ENCODE assay signal across 8 cellular contexts in genomic region chr1:28232558-28233263, GRCh38. TPM values are rescaled to one million over a fixed set of nuclear protein-coding genes. Genes with fewer than 3 reads are reported as not detected.
DNase-seq lines count a peak whose midpoint lies in the region; ATAC-seq and TF ChIP-seq lines count a peak whose summit lies in the region.

Gene DNAJC8 (minus strand): TSS chr1:28233029. CDS start chr1:28232998, 31 bp downstream.

- H2AFZ ChIP-seq in fibroblast of lung (ENCODE audit: low read length): peak within 1 kb of the TSS; percentile 93

- ATAC-seq in GM21723 (IDR thresholded peaks at IDR 0.05; ENCODE audit: unreplicated experiment) (peak; percentile 56), RWPE2 (ENCODE audit: low read depth) (peak; percentile 61)
- ATAC-seq in activated T-helper 17 cell treated with anti-CD3 and anti-CD28 coated beads, Interleukin-2, amount 50 U/mL, for 72 hours (replicated peaks): peak; percentile 65
- peak; percentile 75 for ATAC-seq in naive thymus-derived CD4-positive, alpha-beta T cell
- ATAC-seq in stimulated activated memory B cell treated with anti-CD40 and anti-IgM and Interleukin-4, amounts not matched to agents 10 μg/mL and 1 μg/mL and 100 μg/mL, for 72 hours: peak; percentile 81

- TF ChIP-seq CTCF in LNCaP clone FGC (IDR thresholded peaks at IDR 0.05; ENCODE audit: control insufficient read depth, extremely low read depth, insufficient read depth): no peak
- TF ChIP-seq CTCF in RWPE2 (IDR thresholded peaks at IDR 0.05; ENCODE audit: poor library complexity, severe bottlenecking): no peak
- TF ChIP-seq CTCF in fibroblast of lung (conservative IDR thresholded peaks at IDR 0.05 in 1 of 2, IDR thresholded peaks at IDR 0.05 in 1 of 2; ENCODE audit: low read depth in 1 of 2, low read length in 2 of 2): no peak

- H3K27me3 Mint-ChIP-seq in activated T-helper 17 cell treated with anti-CD3 and anti-CD28 coated beads, Interleukin-2, amount 50 U/mL, for 72 hours: no peaks in the 10 kb centered on the region
- no peaks in the 10 kb centered on the region for H3K27me3 Mint-ChIP-seq in naive thymus-derived CD4-positive, alpha-beta T cell
- no peaks in the 10 kb centered on the region for H3K27me3 Mint-ChIP-seq in stimulated activated memory B cell treated with anti-CD40 and anti-IgM and Interleukin-4, amounts not matched to agents 10 μg/mL and 1 μg/mL and 100 μg/mL, for 72 hours

- H3K9me3 ChIP-seq in RWPE2 (ENCODE audit: severe bottlenecking) (no peaks in the 10 kb centered on the region), fibroblast of lung (ENCODE audit: control insufficient read depth, insufficient read depth, low read depth, low read length) (no peaks in the 10 kb centered on the region)
- H3K9me3 ChIP-seq in naive thymus-derived CD4-positive, alpha-beta T cell (ENCODE audit: control insufficient read depth in 2 of 3, low read length in 3 of 3): no peaks in the 10 kb centered on the region

- H3K4me3 Mint-ChIP-seq in activated T-helper 17 cell treated with anti-CD3 and anti-CD28 coated beads, Interleukin-2, amount 50 U/mL, for 72 hours: peak within 1 kb of the TSS; percentile 99
- H3K4me3 Mint-ChIP-seq in naive thymus-derived CD4-positive, alpha-beta T cell: peak within 1 kb of the TSS; percentile 96 to 100 (median 99)
- H3K4me3 Mint-ChIP-seq in stimulated activated memory B cell treated with anti-CD40 and anti-IgM and Interleukin-4, amounts not matched to agents 10 μg/mL and 1 μg/mL and 100 μg/mL, for 72 hours: peak within 1 kb of the TSS; percentile 96

- H3K27me3 ChIP-seq in RWPE2 (ENCODE audit: insufficient read depth, poor library complexity, severe bottlenecking): no peaks in the 10 kb centered on the region
- H3K27me3 ChIP-seq in fibroblast of lung (ENCODE audit: control insufficient read depth, insufficient read depth, low read length): no peaks in the 10 kb centered on the region
- H3K27me3 ChIP-seq in naive thymus-derived CD4-positive, alpha-beta T cell (ENCODE audit: control insufficient read depth in 2 of 2, insufficient read depth in 2 of 2, low read length in 2 of 2): no peaks in the 10 kb centered on the region

- no peaks in the 10 kb centered on the region for H4K20me1 ChIP-seq in fibroblast of lung (ENCODE audit: control insufficient read depth, extremely low read depth, insufficient read depth, low read length)

- H3K79me2 ChIP-seq in fibroblast of lung (ENCODE audit: control insufficient read depth, insufficient read depth, low read length): peaks cover 47% of the 10 kb centered on the region

- CTCF ChIA-PET in naive thymus-derived CD4-positive, alpha-beta T cell (lab: Charles Lee): interaction anchor here (1.2 kb wide), 1 partner anchor 16 kb away, joined by 6 read pairs; no protein-coding TSS in a partner anchor

- peaks cover 43% of the 10 kb centered on the region for H3K36me3 Mint-ChIP-seq in activated T-helper 17 cell treated with anti-CD3 and anti-CD28 coated beads, Interleukin-2, amount 50 U/mL, for 72 hours (ENCODE audit: low read depth)
- H3K36me3 Mint-ChIP-seq in naive thymus-derived CD4-positive, alpha-beta T cell: peaks cover 4 to 13% (median 10%) of the 10 kb centered on the region in 5 donors
- H3K36me3 Mint-ChIP-seq in stimulated activated memory B cell treated with anti-CD40 and anti-IgM and Interleukin-4, amounts not matched to agents 10 μg/mL and 1 μg/mL and 100 μg/mL, for 72 hours: peaks cover 11% of the 10 kb centered on the region

- H3K4me3 ChIP-seq in LNCaP clone FGC (ENCODE audit: low read depth, low read length): peak within 1 kb of the TSS; percentile 82
- peak within 1 kb of the TSS; percentile 80 for H3K4me3 ChIP-seq in RWPE2 (ENCODE audit: severe bottlenecking)
- peak within 1 kb of the TSS; percentile 77 to 92 (median 83) for H3K4me3 ChIP-seq in fibroblast of lung (replicated peaks in 1 of 4; ENCODE audit: control extremely low read depth in 1 of 4, insufficient read depth in 1 of 4, low read depth in 3 of 4, low read length in 4 of 4)
- peak within 1 kb of the TSS; percentile 93 for H3K4me3 ChIP-seq in naive thymus-derived CD4-positive, alpha-beta T cell (ENCODE audit: low read length)

- H3K27ac ChIP-seq in RWPE2 (ENCODE audit: poor library complexity, severe bottlenecking): peak within 1 kb of the TSS; percentile 29
- peak within 1 kb of the TSS; percentile 88 for H3K27ac ChIP-seq in fibroblast of lung (ENCODE audit: insufficient read depth, low read length)
- peak within 1 kb of the TSS; percentile 88 for H3K27ac ChIP-seq in naive thymus-derived CD4-positive, alpha-beta T cell (ENCODE audit: low read depth, low read length)

- H3K4me1 ChIP-seq in RWPE2 (ENCODE audit: insufficient read depth, poor library complexity, severe bottlenecking) (no peaks in the 10 kb centered on the region), fibroblast of lung (ENCODE audit: control insufficient read depth, extremely low read depth, insufficient read depth, low read length) (no peaks in the 10 kb centered on the region)
- peaks cover 22 to 29% of the 10 kb centered on the region in 2 donors for H3K4me1 ChIP-seq in naive thymus-derived CD4-positive, alpha-beta T cell (ENCODE audit: control insufficient read depth in 2 of 2, insufficient read depth in 2 of 2, low read length in 2 of 2)

- peak within 1 kb of the TSS; percentile 99 for H3K27ac Mint-ChIP-seq in activated T-helper 17 cell treated with anti-CD3 and anti-CD28 coated beads, Interleukin-2, amount 50 U/mL, for 72 hours
- peak within 1 kb of the TSS; percentile 95 to 100 (median 99) for H3K27ac Mint-ChIP-seq in naive thymus-derived CD4-positive, alpha-beta T cell
- peak within 1 kb of the TSS; percentile 95 for H3K27ac Mint-ChIP-seq in stimulated activated memory B cell treated with anti-CD40 and anti-IgM and Interleukin-4, amounts not matched to agents 10 μg/mL and 1 μg/mL and 100 μg/mL, for 72 hours

- H3K36me3 ChIP-seq in RWPE2 (ENCODE audit: low read depth) (peaks cover 43% of the 10 kb centered on the region), fibroblast of lung (ENCODE audit: control insufficient read depth, insufficient read depth, low read length) (peaks cover 2% of the 10 kb centered on the region)
- H3K36me3 ChIP-seq in naive thymus-derived CD4-positive, alpha-beta T cell (ENCODE audit: control insufficient read depth in 2 of 3, insufficient read depth in 3 of 3, low read length in 3 of 3): peaks cover 0 to 34% (median 6%) of the 10 kb centered on the region in 3 experiments

- intact Hi-C loops in naive thymus-derived CD4-positive, alpha-beta T cell (cut with micrococcal nuclease): loop anchor here in 1 of 2 donors (2.0 to 5.0 kb wide), 2 partner anchors 14 to 655 kb away; no protein-coding TSS in a partner anchor

- H3K4me1 Mint-ChIP-seq in activated T-helper 17 cell treated with anti-CD3 and anti-CD28 coated beads, Interleukin-2, amount 50 U/mL, for 72 hours: peaks cover 10% of the 10 kb centered on the region
- peaks cover 7 to 48% (median 32%) of the 10 kb centered on the region in 7 donors for H3K4me1 Mint-ChIP-seq in naive thymus-derived CD4-positive, alpha-beta T cell
- H3K4me1 Mint-ChIP-seq in stimulated activated memory B cell treated with anti-CD40 and anti-IgM and Interleukin-4, amounts not matched to agents 10 μg/mL and 1 μg/mL and 100 μg/mL, for 72 hours: peaks cover 33% of the 10 kb centered on the region

- H3K9ac ChIP-seq in fibroblast of lung (ENCODE audit: insufficient read depth, low read length): peak within 1 kb of the TSS; percentile 91

- POLR2A ChIA-PET in naive thymus-derived CD4-positive, alpha-beta T cell (lab: Charles Lee): interaction anchor here (0.6 to 13.7 kb wide), 7 partner anchors 13 to 346 kb away, joined by 3 to 184 read pairs (median 3); partner anchors contain the start of genes EYA3 and SESN2

- peak within 1 kb of the TSS; percentile 53 for H3K4me2 ChIP-seq in fibroblast of lung (ENCODE audit: extremely low read depth, insufficient read depth, low read length)

- H3K9me3 Mint-ChIP-seq in activated T-helper 17 cell treated with anti-CD3 and anti-CD28 coated beads, Interleukin-2, amount 50 U/mL, for 72 hours: no peaks in the 10 kb centered on the region
- no peaks in the 10 kb centered on the region for H3K9me3 Mint-ChIP-seq in naive thymus-derived CD4-positive, alpha-beta T cell
- H3K9me3 Mint-ChIP-seq in stimulated activated memory B cell treated with anti-CD40 and anti-IgM and Interleukin-4, amounts not matched to agents 10 μg/mL and 1 μg/mL and 100 μg/mL, for 72 hours: no peaks in the 10 kb centered on the region

- peak; percentile 91 for DNase-seq in D341Med (ENCODE audit: low spot score)
- DNase-seq in LNCaP clone FGC (ENCODE audit: low read depth): peak; percentile 73
- peak; percentile 96 for DNase-seq in RWPE2 (ENCODE audit: low spot score)
- peak; percentile 88 to 90 for DNase-seq in fibroblast of lung (ENCODE audit: low read depth in 2 of 2)
- DNase-seq in naive thymus-derived CD4-positive, alpha-beta T cell: peak; percentile 83 to 94 (median 89)

RNA-seq across cellular contexts. Expression of gene DNAJC8, which starts in this region (rescaled TPM):
- 100 to 1,000 TPM in 1 of 2 donors, 10 to 100 TPM in 1; 66.2 to 102 TPM for total RNA-seq in activated T-helper 17 cell treated with anti-CD3 and anti-CD28 coated beads, Interleukin-2, amount 50 U/mL, for 72 hours
- 56.1 and 57.0 TPM in 2 replicates for total RNA-seq in fibroblast of lung
- 120 and 157 TPM in 2 replicates for polyA plus RNA-seq in fibroblast of lung
- polyA plus RNA-seq in fibroblast of lung (2012): 95.6 and 130 TPM in 2 replicates
- 37.7 and 63.8 TPM in 2 replicates for polyA minus RNA-seq in fibroblast of lung (ENCODE audit: low replicate concordance)
- total RNA-seq in naive thymus-derived CD4-positive, alpha-beta T cell: 100 to 1,000 TPM in 1 of 5 experiments, 10 to 100 TPM in 4; 54.2 to 102 (median 69.6) TPM
- polyA plus RNA-seq in naive thymus-derived CD4-positive, alpha-beta T cell: 100 to 1,000 TPM; 148 to 174 TPM

Comparison
In these comparisons a context has a peak if more than half of its experiments do, and no peak if none do; other contexts are left out.
1. Peak in every context shown above with its lines: DNase-seq, ATAC-seq, H3K4me3 ChIP-seq and H3K27ac ChIP-seq.
2. H3K27ac ChIP-seq: peak in every context shown above with its lines; median percentile 88 in fibroblast of lung; 88 in naive thymus-derived CD4-positive, alpha-beta T cell; 29 in RWPE2.